ENCODE assay signal across 16 cellular contexts in genomic region chr7:22230238-22230637, GRCh38.
A peak's percentile ranks its signal among the peaks of the same experiment; 100 is the strongest.
DNase-seq lines count a peak whose midpoint lies in the region; ATAC-seq, FAIRE-seq and TF ChIP-seq lines count a peak whose summit lies in the region.
"Had no signal": no experiment of that assay in that cellular context is flagged by ENCODE, and none has a peak within 500 bp of the region (broad histone marks: within the 10 kb centered on the region; RNA-seq: fewer than 3 reads in every experiment).

No MANE protein-coding gene starts in this region.

- peaks cover 11% of the 10 kb centered on the region for H4K20me1 ChIP-seq in HepG2 (ENCODE audit: insufficient read depth, low read length)
- H4K20me1 ChIP-seq: BLaER1 treated with 17β-estradiol and CSF1 and Interleukin-3, amounts not matched to agents 10 nM and 100 nM had no signal

- no peak for TF ChIP-seq EP300 in HepG2 (IDR thresholded peaks at IDR 0.05; ENCODE audit: low read depth in 2 of 2, low read length in 2 of 2)
- TF ChIP-seq EP300 in HepG2 (CRISPR knock-in tag; IDR thresholded peaks at IDR 0.05; ENCODE audit: borderline replicate concordance), result no peak

- H3K4me1 ChIP-seq in liver (ENCODE audit: control insufficient read depth in 4 of 4, insufficient read depth in 4 of 4, low read length in 3 of 4) (peaks cover 0 to 19% (median 3%) of the 10 kb centered on the region in 4 donors), HepG2 (ENCODE audit: insufficient read depth, low read length) (no peaks in the 10 kb centered on the region), parathyroid adenoma (peaks cover 63% of the 10 kb centered on the region), spleen (no peaks in the 10 kb centered on the region)

- no peaks in the 10 kb centered on the region for H3K9me3 Mint-ChIP-seq in natural killer cell
- H3K9me3 Mint-ChIP-seq: CD8-positive, alpha-beta T cell had no signal

- ATAC-seq in HepG2, result no peak
- no peak for ATAC-seq in natural killer cell
- ATAC-seq: CD8-positive, alpha-beta T cell had no signal

- H2AFZ ChIP-seq in HepG2 (ENCODE audit: low read length) (no peak overlapping the region), parathyroid adenoma (peak overlapping the region; percentile 17)

- no peaks in the 10 kb centered on the region for H3K79me2 ChIP-seq in HepG2 (ENCODE audit: insufficient read depth, low read length)
- H3K79me2 ChIP-seq in parathyroid adenoma, result peaks cover 32% of the 10 kb centered on the region

- H3K4me3 Mint-ChIP-seq in natural killer cell, result no peak overlapping the region
- H3K4me3 Mint-ChIP-seq: B cell; CD8-positive, alpha-beta T cell had no signal

- H3K4me3 ChIP-seq in liver (ENCODE audit: low read depth in 1 of 3, low read length in 3 of 3), result no peak overlapping the region
- H3K4me3 ChIP-seq in HepG2 (replicated peaks in 1 of 3; ENCODE audit: insufficient read depth in 1 of 3, low read depth in 2 of 3, low read length in 3 of 3), result no peak overlapping the region
- H3K4me3 ChIP-seq in fibroblast of the aortic adventitia (ENCODE audit: low read depth, low read length), result no peak overlapping the region
- H3K4me3 ChIP-seq in parathyroid adenoma (ENCODE audit: low read depth, low read length), result no peak overlapping the region
- H3K4me3 ChIP-seq in spleen, result no peak overlapping the region
- H3K4me3 ChIP-seq: BLaER1 treated with 17β-estradiol and CSF1 and Interleukin-3, amounts not matched to agents 10 nM and 100 nM; HAP-1 had no signal

- no peak for TF ChIP-seq POLR2A in HepG2 (IDR thresholded peaks at IDR 0.05; ENCODE audit: insufficient read depth in 1 of 2, low read depth in 2 of 2, low read length in 2 of 2)
- no peak for TF ChIP-seq POLR2A in spleen (IDR thresholded peaks at IDR 0.05)

- H3K27me3 ChIP-seq in liver (ENCODE audit: control insufficient read depth in 4 of 4, insufficient read depth in 4 of 4, low read length in 3 of 4), result no peaks in the 10 kb centered on the region
- no peaks in the 10 kb centered on the region for H3K27me3 ChIP-seq in HepG2 (ENCODE audit: control insufficient read depth in 1 of 2, insufficient read depth in 2 of 2, low read length in 2 of 2)
- no peaks in the 10 kb centered on the region for H3K27me3 ChIP-seq in parathyroid adenoma (ENCODE audit: control insufficient read depth, insufficient read depth, low read length)
- no peaks in the 10 kb centered on the region for H3K27me3 ChIP-seq in spleen (replicated peaks in 1 of 7)
- H3K27me3 ChIP-seq: BLaER1 treated with 17β-estradiol and CSF1 and Interleukin-3, amounts not matched to agents 10 nM and 100 nM had no signal

- intact Hi-C loops in HepG2 (cut with micrococcal nuclease; ENCODE audit: unreplicated experiment) (no loop called here), natural killer cell (cut with micrococcal nuclease) (no loop called here), spleen (cut with DNase I; ENCODE audit: low total_unique reads) (no loop called here)

- H3K27ac ChIP-seq in liver (ENCODE audit: low read depth in 1 of 2, low read length in 2 of 2) (peak overlapping the region in 1 of 2 donors; percentile 0), HepG2 (ENCODE audit: extremely low read length, insufficient read depth, low read length) (no peak overlapping the region), parathyroid adenoma (peak overlapping the region; percentile 53), spleen (no peak overlapping the region)
- H3K27ac ChIP-seq: BLaER1 treated with 17β-estradiol and CSF1 and Interleukin-3, amounts not matched to agents 10 nM and 100 nM; HL-60 had no signal

- no peak overlapping the region for H3K27ac Mint-ChIP-seq in natural killer cell
- H3K27ac Mint-ChIP-seq: B cell; CD8-positive, alpha-beta T cell had no signal

- no peaks in the 10 kb centered on the region for H3K27me3 Mint-ChIP-seq in natural killer cell (ENCODE audit: low read depth in 2 of 2)
- H3K27me3 Mint-ChIP-seq: B cell had no signal

- H3K9me3 ChIP-seq in liver (ENCODE audit: control insufficient read depth in 4 of 4, low read length in 3 of 4) (no peaks in the 10 kb centered on the region), HepG2 (ENCODE audit: low read length) (no peaks in the 10 kb centered on the region), parathyroid adenoma (ENCODE audit: control insufficient read depth, low read length) (no peaks in the 10 kb centered on the region), spleen (no peaks in the 10 kb centered on the region)
- H3K9me3 ChIP-seq: BLaER1 treated with 17β-estradiol and CSF1 and Interleukin-3, amounts not matched to agents 10 nM and 100 nM; HAP-1 had no signal

- H3K4me2 ChIP-seq in HepG2 (ENCODE audit: low read depth, low read length), result no peak overlapping the region
- no peak overlapping the region for H3K4me2 ChIP-seq in parathyroid adenoma (ENCODE audit: low read length)
- H3K4me2 ChIP-seq: BLaER1 treated with 17β-estradiol and CSF1 and Interleukin-3, amounts not matched to agents 10 nM and 100 nM had no signal

- TF ChIP-seq CTCF in liver (IDR thresholded peaks at IDR 0.05; ENCODE audit: low read depth, low read length, missing input control), result no peak
- no peak for TF ChIP-seq CTCF in HepG2 (CRISPR knock-in tag; IDR thresholded peaks at IDR 0.05)
- no peak for TF ChIP-seq CTCF in fibroblast of the aortic adventitia (IDR thresholded peaks at IDR 0.05; ENCODE audit: insufficient read depth, low read length)
- no peak for TF ChIP-seq CTCF in parathyroid adenoma (IDR thresholded peaks at IDR 0.05)
- TF ChIP-seq CTCF in natural killer cell (IDR thresholded peaks at IDR 0.05), result no peak
- no peak for TF ChIP-seq CTCF in spleen (IDR thresholded peaks at IDR 0.05 in 8 of 11, conservative IDR thresholded peaks at IDR 0.05 in 3 of 11)

- H3K36me3 Mint-ChIP-seq in natural killer cell, result no peaks in the 10 kb centered on the region
- H3K36me3 Mint-ChIP-seq: CD8-positive, alpha-beta T cell had no signal

- CTCF ChIA-PET in HepG2 (lab: Yijun Ruan, JAX; ENCODE audit: low intra/inter-chr PET ratio, low total read pairs), result no interaction called here

- peak in 1 of 2 donors; percentile 8 for TF ChIP-seq RAD21 in liver (IDR thresholded peaks at IDR 0.05)
- no peak for TF ChIP-seq RAD21 in HepG2 (CRISPR knock-in tag; IDR thresholded peaks at IDR 0.05)

- H3K36me3 ChIP-seq in liver (ENCODE audit: control insufficient read depth in 4 of 4, insufficient read depth in 3 of 4, low read depth in 1 of 4, low read length in 3 of 4) (no peaks in the 10 kb centered on the region), HepG2 (replicated peaks in 1 of 2; ENCODE audit: control insufficient read depth in 1 of 2, insufficient read depth in 2 of 2, low read length in 2 of 2) (peaks cover 6 to 42% of the 10 kb centered on the region in 2 experiments), parathyroid adenoma (ENCODE audit: control insufficient read depth, insufficient read depth, low read length) (no peaks in the 10 kb centered on the region), spleen (no peaks in the 10 kb centered on the region)
- H3K36me3 ChIP-seq: HAP-1 had no signal

- DNase-seq in HepG2 (ENCODE audit: low spot score) (no peak), fibroblast of the aortic adventitia (ENCODE audit: low read depth) (peak; percentile 24), SKM-1 treated with dmso at 0.1 percent for 144 hours (lab: John Stamatoyannopoulos, UW; ENCODE audit: unreplicated experiment) (no peak), natural killer cell (no peak), spleen (no peak)
- DNase-seq: Calu3; CD8-positive, alpha-beta T cell; DMS79 treated with DMSO at 0.1 percent for 48 hours; GF-D8; IMR-90 had no signal

- no peak for FAIRE-seq in HepG2 (lab: Jason Lieb, UNC)

- WGBS in liver, result 40% methylated on average over 2 of the region's 2 CpGs
- 100% methylated on average over 2 of the region's 2 CpGs for WGBS in HepG2 (ENCODE audit: low lambda C conversion rate)
- 83 to 95% (median 93%) methylated on average over 2 of the region's 2 CpGs for WGBS in spleen, 5 donors

- POLR2A ChIA-PET in HepG2 (lab: Yijun Ruan, JAX), result no interaction called here

- in situ Hi-C loops in HepG2 (cut with HindIII; ENCODE audit: extremely low pct_ligation_motif_present, low pct_unique_long_range_greater_than_20kb), result no loop called here

- H3K4me1 Mint-ChIP-seq in natural killer cell, result no peaks in the 10 kb centered on the region
- H3K4me1 Mint-ChIP-seq: B cell had no signal

- H3K9ac ChIP-seq in liver (ENCODE audit: low read depth in 1 of 2, low read length in 2 of 2), result peak overlapping the region in 1 of 2 donors; percentile 5
- H3K9ac ChIP-seq in HepG2 (ENCODE audit: insufficient read depth, low read depth, low read length), result no peak overlapping the region
- no peak overlapping the region for H3K9ac ChIP-seq in parathyroid adenoma
- H3K9ac ChIP-seq: BLaER1 treated with 17β-estradiol and CSF1 and Interleukin-3, amounts not matched to agents 10 nM and 100 nM had no signal

- BruUV-seq in HepG2 (replicated peaks; lab: Mats Ljungman, UMichigan), result no TSS peak

TF ChIP-seq in liver, 16 proteins besides CTCF, POLR2A, EP300 and RAD21 (continues in another document):
- TF ChIP-seq HNF4G (IDR thresholded peaks at IDR 0.05) (no peak), HNF4A (conservative IDR thresholded peaks at IDR 0.05) (peak; percentile 64 to 69), EGR1 (IDR thresholded peaks at IDR 0.05; ENCODE audit: low read depth in 2 of 2) (no peak), JUND (IDR thresholded peaks at IDR 0.05) (peak in 1 of 2 donors; percentile 13), FOXA2 (IDR thresholded peaks at IDR 0.05) (no peak), FOXA1 (IDR thresholded peaks at IDR 0.05) (no peak), GABPA (IDR thresholded peaks at IDR 0.05 in 1 of 2, conservative IDR thresholded peaks at IDR 0.05 in 1 of 2) (no peak), TAF1 (conservative IDR thresholded peaks at IDR 0.05) (no peak), SP1 (IDR thresholded peaks at IDR 0.05) (no peak)

TF ChIP-seq in HepG2, 621 proteins besides CTCF, POLR2A, EP300 and RAD21 (continues in another document):
- TF ChIP-seq CCAR2 (optimal IDR thresholded peaks at IDR 0.05; ENCODE audit: low read depth, low read length), result no peak
- no peak for TF ChIP-seq ZNF629 (CRISPR knock-in tag; conservative IDR thresholded peaks at IDR 0.05)
- TF ChIP-seq ZNF3 (CRISPR knock-in tag; IDR thresholded peaks at IDR 0.05), result no peak
- no peak for TF ChIP-seq BRD4 (CRISPR knock-in tag; IDR thresholded peaks at IDR 0.05)
- no peak for TF ChIP-seq ZNF674 (CRISPR knock-in tag; IDR thresholded peaks at IDR 0.05; ENCODE audit: low read depth)
- no peak for TF ChIP-seq SRSF1 (optimal IDR thresholded peaks at IDR 0.05; ENCODE audit: low read depth, low read length)
- no peak for TF ChIP-seq ZNF841 (CRISPR knock-in tag; IDR thresholded peaks at IDR 0.05; ENCODE audit: borderline replicate concordance)
- TF ChIP-seq CREBL2 (CRISPR knock-in tag; IDR thresholded peaks at IDR 0.05; ENCODE audit: borderline replicate concordance), result no peak
- no peak for TF ChIP-seq ZNF350 (CRISPR knock-in tag; IDR thresholded peaks at IDR 0.05; ENCODE audit: borderline replicate concordance, low read depth)
- no peak for TF ChIP-seq ZNF292 (CRISPR knock-in tag; IDR thresholded peaks at IDR 0.05; ENCODE audit: borderline replicate concordance, low read depth)
- TF ChIP-seq NCOA1 (CRISPR knock-in tag; IDR thresholded peaks at IDR 0.05), result no peak
